In genomic region chr22:41891407-41891806, GRCh38 we compare ENCODE assay signal across 23 cellular contexts. TPM values are rescaled to one million over a fixed set of nuclear protein-coding genes. Genes with fewer than 3 reads are reported as not detected.
DNase-seq lines count a peak whose midpoint lies in the region; ATAC-seq and TF ChIP-seq lines count a peak whose summit lies in the region.
"Had no signal": no experiment of that assay in that cellular context is flagged by ENCODE, and none has a peak within 500 bp of the region (broad histone marks: within the 10 kb centered on the region; RNA-seq: fewer than 3 reads in every experiment).

No MANE protein-coding gene starts in this region.

- H3K4me1 Mint-ChIP-seq in nephron progenitor cell = no peaks in the 10 kb centered on the region

- H3K27me3 ChIP-seq in left ventricle myocardium inferior (ENCODE audit: low read depth) = no peaks in the 10 kb centered on the region
- H3K27me3 ChIP-seq in vagina = no peaks in the 10 kb centered on the region
- H3K27me3 ChIP-seq: SJSA1 had no signal

- no peaks in the 10 kb centered on the region for H3K9me3 ChIP-seq in left ventricle myocardium inferior (replicated peaks)
- no peaks in the 10 kb centered on the region for H3K9me3 ChIP-seq in vagina
- H3K9me3 ChIP-seq: HAP-1, SJSA1 had no signal

- H3K4me1 ChIP-seq in left ventricle myocardium inferior = peaks cover 64% of the 10 kb centered on the region
- no peaks in the 10 kb centered on the region for H3K4me1 ChIP-seq in vagina
- H3K4me1 ChIP-seq: HAP-1, SJSA1 had no signal

- H3K9me3 Mint-ChIP-seq in nephron progenitor cell = no peaks in the 10 kb centered on the region
- H3K9me3 Mint-ChIP-seq: CD8-positive, alpha-beta T cell had no signal

- H3K27ac Mint-ChIP-seq in nephron progenitor cell = peak overlapping the region; percentile 45
- H3K27ac Mint-ChIP-seq: CD8-positive, alpha-beta T cell had no signal

- TF ChIP-seq POLR2A in vagina (IDR thresholded peaks at IDR 0.05) = no peak

- ATAC-seq in Right ventricle myocardium inferior = peak; percentile 57
- ATAC-seq: CD8-positive, alpha-beta T cell; Panc1 had no signal

- H3K27ac ChIP-seq in left ventricle myocardium inferior (replicated peaks) = peak overlapping the region; percentile 84
- H3K27ac ChIP-seq in vagina = no peak overlapping the region
- H3K27ac ChIP-seq: SJSA1 had no signal

- no peak overlapping the region for H3K4me3 Mint-ChIP-seq in nephron progenitor cell
- H3K4me3 Mint-ChIP-seq: CD8-positive, alpha-beta T cell had no signal

- intact Hi-C loops in Right ventricle myocardium inferior (cut with DNase I) (no loop called here), cardiac septum (cut with DNase I) (no loop called here), left ventricle myocardium inferior (cut with micrococcal nuclease) (no loop called here), vagina (cut with DNase I) (no loop called here)

- peaks cover 4% of the 10 kb centered on the region for H3K27me3 Mint-ChIP-seq in nephron progenitor cell (ENCODE audit: low read depth, poor library complexity)

- H3K36me3 ChIP-seq in left ventricle myocardium inferior (peaks cover 95% of the 10 kb centered on the region), vagina (peaks cover 3 to 73% of the 10 kb centered on the region in 2 donors)

- DNase-seq in Right ventricle myocardium inferior (ENCODE audit: missing footprints) = no peak
- no peak for DNase-seq in cardiac septum (ENCODE audit: low spot score)
- DNase-seq in left ventricle myocardium inferior = no peak
- no peak for DNase-seq in nephron progenitor cell
- DNase-seq in NCI-H774 (lab: John Stamatoyannopoulos, UW) = no peak
- DNase-seq in vagina (ENCODE audit: extremely low spot score in 2 of 2) = no peak
- DNase-seq in NCI-H1694 treated with DMSO at 0.1 percent for 48 hours (lab: John Stamatoyannopoulos, UW) = no peak
- no peak for DNase-seq in activated T-cell treated with anti-CD3 and anti-CD28 coated beads, Interleukin-2, amount 50 U/mL, for 1 hour
- DNase-seq: 8988T; AML-193; CD8-positive, alpha-beta T cell; DMS153; KG1; NCI-H1092; NCI-H1436 treated with DMSO at 0.1 percent for 48 hours; NCI-H2029; NCI-H226; NCI-H510A treated with DMSO at 0.1 percent for 48 hours; NCI-H748 treated with DMSO at 0.1 percent for 48 hours; NK-92 treated with Interleukin-12 subunit alpha and Interleukin-12 subunit beta, amount 100 ng/mL, for 24 hours had no signal

- TF ChIP-seq CTCF in left ventricle myocardium inferior (IDR thresholded peaks at IDR 0.05; ENCODE audit: borderline replicate concordance) = no peak
- no peak for TF ChIP-seq CTCF in nephron progenitor cell (IDR thresholded peaks at IDR 0.05)
- TF ChIP-seq CTCF in vagina (IDR thresholded peaks at IDR 0.05) = no peak

- peaks cover 80% of the 10 kb centered on the region for H3K36me3 Mint-ChIP-seq in nephron progenitor cell (ENCODE audit: low read depth)

- H3K4me3 ChIP-seq in left ventricle myocardium inferior = no peak overlapping the region
- H3K4me3 ChIP-seq in vagina = no peak overlapping the region
- H3K4me3 ChIP-seq: HAP-1, SJSA1 had no signal

RNA-seq across cellular contexts. Expression of gene SHISA8, which starts 23.5 kb away (rescaled TPM):
- total RNA-seq in Right ventricle myocardium inferior (6.8 TPM), cardiac septum (not detected), left ventricle myocardium inferior (2.2 TPM), vagina (not detected)
- total RNA-seq: SJSA1 had no signal

RNA-seq across cellular contexts. Expression of gene TNFRSF13C, which starts 35.2 kb away (rescaled TPM):
- total RNA-seq in Right ventricle myocardium inferior (1.2 TPM), cardiac septum (0.08 TPM), left ventricle myocardium inferior (0.55 TPM), vagina (not detected)

RNA-seq across cellular contexts. Expression of gene CENPM, which starts 55.5 kb away (rescaled TPM):
- total RNA-seq in Right ventricle myocardium inferior (1.5 TPM), cardiac septum (0.24 TPM), left ventricle myocardium inferior (0.47 TPM), vagina (not detected)

RNA-seq across cellular contexts. Expression of gene SREBF2, which starts 58.5 kb away (rescaled TPM):
- total RNA-seq in Right ventricle myocardium inferior = 75.5 TPM
- total RNA-seq in cardiac septum = 105 TPM
- 74.5 TPM for total RNA-seq in left ventricle myocardium inferior
- total RNA-seq in vagina = 98.0 TPM
